Comparison of ENCODE assay signal across 7 cellular contexts in genomic region chr19:6460099-6460884, GRCh38. TPM values are rescaled to one million over a fixed set of nuclear protein-coding genes. Genes with fewer than 3 reads are reported as not detected.
DNase-seq lines count a peak whose midpoint lies in the region; ATAC-seq, FAIRE-seq and TF ChIP-seq lines count a peak whose summit lies in the region.

No MANE protein-coding gene starts in this region.

- H3K79me2 ChIP-seq in GM12878 (ENCODE audit: control insufficient read depth, insufficient read depth, low read length): peaks cover 18% of the 10 kb centered on the region

- BruUV-seq in GM12878 (replicated peaks; lab: Mats Ljungman, UMichigan): TSS peak; percentile 85

- SMC1A ChIA-PET in GM12878 (lab: Charles Lee; ENCODE audit: uncharacterized antibody, unreplicated experiment): interaction anchor here (1.1 kb wide), 1 partner anchor 62 kb away, joined by 3 read pairs; no protein-coding TSS in a partner anchor

- peak overlapping the region; percentile 80 for H3K4me3 ChIP-seq in GM12878

- peaks cover 10% of the 10 kb centered on the region for H3K4me1 ChIP-seq in GM12878 (ENCODE audit: control insufficient read depth, insufficient read depth, low read length)

- CTCF ChIA-PET in GM12878 (lab: Yijun Ruan, JAX): interaction anchor here (2.0 kb wide), 1 partner anchor 22 kb away, joined by 7 read pairs; the partner anchor contains the start of gene DENND1C

- RAD21 ChIA-PET in GM12878 (lab: Charles Lee; ENCODE audit: unreplicated experiment): interaction anchor here (0.6 to 2.1 kb wide), 9 partner anchors 20 to 402 kb away, joined by 3 to 11 read pairs (median 3); partner anchors contain the start of genes CLPP and DENND1C

- TF ChIP-seq CTCF in GM12878 (IDR thresholded peaks at IDR 0.05 in 2 of 3, conservative IDR thresholded peaks at IDR 0.05 in 1 of 3; ENCODE audit: control insufficient read depth in 2 of 3, extremely low read depth in 1 of 3, insufficient read depth in 1 of 3, low read depth in 3 of 3, low read length in 3 of 3): peak; percentile 57 to 67 (median 66)

- peak overlapping the region; percentile 82 for H3K9ac ChIP-seq in GM12878 (ENCODE audit: control insufficient read depth, insufficient read depth, low read length)

- H3K27ac ChIP-seq in GM12878 (ENCODE audit: control insufficient read depth, insufficient read depth): peak overlapping the region; percentile 94

- in situ Hi-C loops in GM12878 (cut with MboI): no loop called here

- peak; percentile 98 for DNase-seq in NCI-H2029 (lab: John Stamatoyannopoulos, UW)
- DNase-seq in T1000 (lab: John Stamatoyannopoulos, UW): peak; percentile 93
- DNase-seq in GM12878 (ENCODE audit: low read depth, low spot score): peak; percentile 89
- DNase-seq in iPS DF 19.7 (ENCODE audit: low read depth, low spot score): peak; percentile 92
- DNase-seq in sciatic nerve (ENCODE audit: low spot score): peak; percentile 98

- H2AFZ ChIP-seq in GM12878 (ENCODE audit: control insufficient read depth, low read depth, low read length): peak overlapping the region; percentile 81

- ATAC-seq in GM18505 (IDR thresholded peaks at IDR 0.05; ENCODE audit: unreplicated experiment) (peak; percentile 75), HG02973 (IDR thresholded peaks at IDR 0.05; ENCODE audit: unreplicated experiment) (peak; percentile 67), GM12878 (peak; percentile 84), sciatic nerve (peak; percentile 97)

- no peaks in the 10 kb centered on the region for H3K27me3 ChIP-seq in GM12878 (replicated peaks in 1 of 2; ENCODE audit: control insufficient read depth in 2 of 2, insufficient read depth in 2 of 2, low read length in 1 of 2)

- TF ChIP-seq EP300 in GM12878 (IDR thresholded peaks at IDR 0.05; ENCODE audit: borderline replicate concordance in 1 of 2, control insufficient read depth in 1 of 2, low read depth in 2 of 2, low read length in 2 of 2): no peak

- TF ChIP-seq RAD21 in GM12878 (IDR thresholded peaks at IDR 0.05; ENCODE audit: insufficient read depth, low read depth, low read length): peak; percentile 31

- POLR2A ChIA-PET in GM12878 (lab: Charles Lee): interaction anchor here (0.7 to 1.8 kb wide), 2 partner anchors 21 to 343 kb away, joined by 9 to 10 read pairs; partner anchors contain the start of gene DENND1C

- no peaks in the 10 kb centered on the region for H4K20me1 ChIP-seq in GM12878 (ENCODE audit: control insufficient read depth, insufficient read depth)

- FAIRE-seq in GM12878 (lab: Jason Lieb, UNC): peak; percentile 99

- intact Hi-C loops in GM12878 (cut with micrococcal nuclease; ENCODE audit: unreplicated experiment) (loop anchor here (1.0 kb wide), 1 partner anchor 35 kb away; no protein-coding TSS in a partner anchor), sciatic nerve (cut with DNase I) (no loop called here)

- peak; percentile 70 for TF ChIP-seq POLR2A in GM18505 (IDR thresholded peaks at IDR 0.05; ENCODE audit: borderline replicate concordance, extremely low read depth, insufficient read depth, insufficient read length)
- TF ChIP-seq POLR2A in GM12878 (IDR thresholded peaks at IDR 0.05; ENCODE audit: low read depth, low read length): peak; percentile 82

- peaks cover 3 to 9% of the 10 kb centered on the region in 2 experiments; a peak in 3 of 4 replicates for H3K36me3 ChIP-seq in GM12878 (ENCODE audit: control insufficient read depth in 2 of 2, insufficient read depth in 2 of 2, low read length in 1 of 2)

- under 1% methylated on average over 57 of the region's 57 CpGs for WGBS in GM12878 (ENCODE audit: insufficient coverage, insufficient replicate concordance, low lambda C conversion rate, missing lambda C conversion rate)

- peaks cover 2% of the 10 kb centered on the region; the same call in 1 of the 3 replicates for H3K9me3 ChIP-seq in GM12878 (replicated peaks; ENCODE audit: control insufficient read depth, insufficient read depth, low read length)

- peak overlapping the region; percentile 73 for H3K4me2 ChIP-seq in GM12878 (ENCODE audit: control insufficient read depth, insufficient read depth)

RNA-seq across cellular contexts. Expression of gene SLC25A23, which starts 0.7 kb away (rescaled TPM):
- 27.8 and 31.7 TPM in 2 replicates for total RNA-seq in GM12878 (2013; cell fraction: nucleolus; rRNA removed)
- total RNA-seq in GM12878 (2014; rRNA removed) (51.9 and 66.4 TPM in 2 replicates), GM12878 (2014; rRNA removed; fragmentation: Illumina TruSeq; extraction: Trizol) (35.4 and 36.2 TPM in 2 replicates), GM12878 (2021) (85.8 and 97.2 TPM in 2 replicates), sciatic nerve (61.9 TPM)
- polyA plus RNA-seq in GM12878 (2011; ENCODE audit: low read depth): 27.3 TPM
- polyA plus RNA-seq in GM12878 (2011; rRNA removed) (16.6 and 25.6 TPM in 2 replicates), GM12878 (2014; fragmentation: Illumina TruSeq; extraction: Trizol) (60.7 and 70.2 TPM in 2 replicates), GM12878 (2014; fragmentation: Nextera tagmentation; extraction: Ambion mirVana) (10 to 100 TPM; 10.2 to 13.6 TPM), GM12878 (2014; rRNA removed) (79.5 and 83.1 TPM in 2 replicates), GM12878 (2016; fragmentation: Nextera tagmentation; extraction: Ambion mirVana) (10 to 100 TPM; 42.7 to 57.4 TPM)
- 43.6 and 47.6 TPM in 2 replicates for polyA plus RNA-seq in GM12878 (2011; cell fraction: cytosol; rRNA removed)
- 42.9 and 54.9 TPM in 2 replicates for polyA plus RNA-seq in GM12878 (2011; cell fraction: nucleus; rRNA removed)
- 47.9 and 65.2 TPM in 2 replicates for polyA plus RNA-seq in GM12878 (2012)
- polyA minus RNA-seq in GM12878 (2011; rRNA and poly(A)+ RNA removed): 25.0 and 39.9 TPM in 2 replicates
- 29.4 and 41.7 TPM in 2 replicates for polyA minus RNA-seq in GM12878 (2011; cell fraction: cytosol; rRNA and poly(A)+ RNA removed)
- polyA minus RNA-seq in GM12878 (2011; cell fraction: nucleus; rRNA and poly(A)+ RNA removed): 14.1 and 15.5 TPM in 2 replicates

RNA-seq across cellular contexts. Expression of gene CRB3, which starts 3.8 kb away (rescaled TPM):
- 0.58 and 0.73 TPM in 2 replicates for total RNA-seq in GM12878 (2013; cell fraction: nucleolus; rRNA removed)
- total RNA-seq in GM12878 (2014; rRNA removed): 0.82 and 1.6 TPM in 2 replicates
- total RNA-seq in GM12878 (2014; rRNA removed; fragmentation: Illumina TruSeq; extraction: Trizol): 0.18 TPM in 1 of 2 replicates, not detected in the other
- total RNA-seq in GM12878 (2021): 0.43 and 1.4 TPM in 2 replicates
- polyA plus RNA-seq in GM12878 (2011; ENCODE audit: low read depth): 0.47 TPM
- 0.56 and 0.98 TPM in 2 replicates for polyA plus RNA-seq in GM12878 (2011; rRNA removed)
- 1.5 and 3.4 TPM in 2 replicates for polyA plus RNA-seq in GM12878 (2011; cell fraction: cytosol; rRNA removed)
- 4.0 and 5.0 TPM in 2 replicates for polyA plus RNA-seq in GM12878 (2011; cell fraction: nucleus; rRNA removed)
- 0.53 and 1.4 TPM in 2 replicates for polyA plus RNA-seq in GM12878 (2012)
- 0.41 TPM in 1 of 2 replicates, not detected in the other for polyA plus RNA-seq in GM12878 (2014; fragmentation: Illumina TruSeq; extraction: Trizol)
- polyA plus RNA-seq in GM12878 (2014; fragmentation: Nextera tagmentation; extraction: Ambion mirVana): under 1 TPM in 1 of 2 experiments, not detected in 1; 0.11 TPM
- 0.97 and 1.2 TPM in 2 replicates for polyA plus RNA-seq in GM12878 (2014; rRNA removed)
- 1 to 10 TPM; 1.1 to 1.9 TPM for polyA plus RNA-seq in GM12878 (2016; fragmentation: Nextera tagmentation; extraction: Ambion mirVana)
- polyA minus RNA-seq in GM12878 (2011; rRNA and poly(A)+ RNA removed): 0.37 and 1.4 TPM in 2 replicates
- polyA minus RNA-seq in GM12878 (2011; cell fraction: cytosol; rRNA and poly(A)+ RNA removed): 3.2 TPM in 1 of 2 replicates, not detected in the other
- 0.24 and 2.7 TPM in 2 replicates for polyA minus RNA-seq in GM12878 (2011; cell fraction: nucleus; rRNA and poly(A)+ RNA removed)
- not detected for total RNA-seq in sciatic nerve

RNA-seq across cellular contexts. Expression of gene DENND1C, which starts 21.3 kb away (rescaled TPM):
- total RNA-seq in GM12878 (2013; cell fraction: nucleolus; rRNA removed): 36.0 and 43.4 TPM in 2 replicates
- total RNA-seq in GM12878 (2014; rRNA removed) (16.4 and 24.5 TPM in 2 replicates), GM12878 (2014; rRNA removed; fragmentation: Illumina TruSeq; extraction: Trizol) (10.9 and 11.5 TPM in 2 replicates), GM12878 (2021) (50.5 and 54.3 TPM in 2 replicates), sciatic nerve (5.5 TPM)
- polyA plus RNA-seq in GM12878 (2011; ENCODE audit: low read depth): 18.1 TPM
- polyA plus RNA-seq in GM12878 (2011; rRNA removed) (10.6 and 25.8 TPM in 2 replicates), GM12878 (2014; fragmentation: Illumina TruSeq; extraction: Trizol) (24.6 and 39.5 TPM in 2 replicates), GM12878 (2014; fragmentation: Nextera tagmentation; extraction: Ambion mirVana) (1 to 10 TPM; 2.4 to 2.8 TPM), GM12878 (2014; rRNA removed) (49.1 and 59.0 TPM in 2 replicates), GM12878 (2016; fragmentation: Nextera tagmentation; extraction: Ambion mirVana) (10 to 100 TPM; 45.8 to 45.9 TPM)
- 27.6 and 35.8 TPM in 2 replicates for polyA plus RNA-seq in GM12878 (2011; cell fraction: cytosol; rRNA removed)
- polyA plus RNA-seq in GM12878 (2011; cell fraction: nucleus; rRNA removed): 98.7 and 103 TPM in 2 replicates
- polyA plus RNA-seq in GM12878 (2012): 39.5 and 44.4 TPM in 2 replicates
- polyA minus RNA-seq in GM12878 (2011; rRNA and poly(A)+ RNA removed): 8.0 and 18.8 TPM in 2 replicates
- polyA minus RNA-seq in GM12878 (2011; cell fraction: cytosol; rRNA and poly(A)+ RNA removed): 11.4 and 12.4 TPM in 2 replicates
- polyA minus RNA-seq in GM12878 (2011; cell fraction: nucleus; rRNA and poly(A)+ RNA removed): 18.0 and 30.9 TPM in 2 replicates

RNA-seq across cellular contexts. Expression of gene SLC25A41, which starts 26.7 kb away (rescaled TPM):
- 0.37 and 0.75 TPM in 2 replicates for total RNA-seq in GM12878 (2013; cell fraction: nucleolus; rRNA removed)
- total RNA-seq in GM12878 (2014; rRNA removed) (0.23 and 0.27 TPM in 2 replicates), GM12878 (2014; rRNA removed; fragmentation: Illumina TruSeq; extraction: Trizol) (0.49 and 0.55 TPM in 2 replicates), GM12878 (2021) (1.0 and 1.2 TPM in 2 replicates), sciatic nerve (0.27 TPM)
- 0.58 TPM for polyA plus RNA-seq in GM12878 (2011; ENCODE audit: low read depth)
- polyA plus RNA-seq in GM12878 (2011; rRNA removed) (0.45 and 0.99 TPM in 2 replicates), GM12878 (2014; fragmentation: Illumina TruSeq; extraction: Trizol) (0.24 TPM in 1 of 2 replicates, not detected in the other), GM12878 (2014; fragmentation: Nextera tagmentation; extraction: Ambion mirVana) (not detected), GM12878 (2014; rRNA removed) (0.73 and 1.4 TPM in 2 replicates), GM12878 (2016; fragmentation: Nextera tagmentation; extraction: Ambion mirVana) (under 1 TPM; 0.30 to 0.37 TPM)
- 1.3 and 2.2 TPM in 2 replicates for polyA plus RNA-seq in GM12878 (2011; cell fraction: cytosol; rRNA removed)
- 3.5 and 3.9 TPM in 2 replicates for polyA plus RNA-seq in GM12878 (2011; cell fraction: nucleus; rRNA removed)
- polyA plus RNA-seq in GM12878 (2012): 1.3 and 1.4 TPM in 2 replicates
- 0.51 and 0.62 TPM in 2 replicates for polyA minus RNA-seq in GM12878 (2011; rRNA and poly(A)+ RNA removed)
- not detected in 2 replicates for polyA minus RNA-seq in GM12878 (2011; cell fraction: cytosol; rRNA and poly(A)+ RNA removed)
- polyA minus RNA-seq in GM12878 (2011; cell fraction: nucleus; rRNA and poly(A)+ RNA removed): 0.38 TPM in 1 of 2 replicates, not detected in the other

RNA-seq across cellular contexts. Expression of gene KHSRP, which starts 35.7 kb away (rescaled TPM):
- total RNA-seq in GM12878 (2013; cell fraction: nucleolus; rRNA removed): 69.0 and 80.4 TPM in 2 replicates
- total RNA-seq in GM12878 (2014; rRNA removed): 111 and 121 TPM in 2 replicates
- 71.8 and 79.8 TPM in 2 replicates for total RNA-seq in GM12878 (2014; rRNA removed; fragmentation: Illumina TruSeq; extraction: Trizol)
- 411 and 440 TPM in 2 replicates for total RNA-seq in GM12878 (2021)
- polyA plus RNA-seq in GM12878 (2011; ENCODE audit: low read depth): 115 TPM
- 71.1 and 84.3 TPM in 2 replicates for polyA plus RNA-seq in GM12878 (2011; rRNA removed)
- polyA plus RNA-seq in GM12878 (2011; cell fraction: cytosol; rRNA removed): 79.1 and 116 TPM in 2 replicates
- polyA plus RNA-seq in GM12878 (2011; cell fraction: nucleus; rRNA removed): 175 and 222 TPM in 2 replicates
- polyA plus RNA-seq in GM12878 (2012): 189 and 262 TPM in 2 replicates
- polyA plus RNA-seq in GM12878 (2014; fragmentation: Illumina TruSeq; extraction: Trizol): 118 and 142 TPM in 2 replicates
- 1 to 10 TPM; 4.8 to 6.4 TPM for polyA plus RNA-seq in GM12878 (2014; fragmentation: Nextera tagmentation; extraction: Ambion mirVana)
- 229 and 318 TPM in 2 replicates for polyA plus RNA-seq in GM12878 (2014; rRNA removed)
- polyA plus RNA-seq in GM12878 (2016; fragmentation: Nextera tagmentation; extraction: Ambion mirVana): 10 to 100 TPM; 38.5 to 40.1 TPM
- polyA minus RNA-seq in GM12878 (2011; rRNA and poly(A)+ RNA removed): 101 and 116 TPM in 2 replicates
- polyA minus RNA-seq in GM12878 (2011; cell fraction: cytosol; rRNA and poly(A)+ RNA removed): 104 and 123 TPM in 2 replicates
- polyA minus RNA-seq in GM12878 (2011; cell fraction: nucleus; rRNA and poly(A)+ RNA removed): 61.7 and 95.5 TPM in 2 replicates
- total RNA-seq in sciatic nerve: 161 TPM

Comparison
In these comparisons a context has a peak if more than half of its experiments do, and no peak if none do; other contexts are left out.
1. Peak in every context shown above with its lines: DNase-seq, ATAC-seq, H3K4me3 ChIP-seq and H3K27ac ChIP-seq.